1 cellular context compared by ENCODE assay signal in the genomic region with DNA sequence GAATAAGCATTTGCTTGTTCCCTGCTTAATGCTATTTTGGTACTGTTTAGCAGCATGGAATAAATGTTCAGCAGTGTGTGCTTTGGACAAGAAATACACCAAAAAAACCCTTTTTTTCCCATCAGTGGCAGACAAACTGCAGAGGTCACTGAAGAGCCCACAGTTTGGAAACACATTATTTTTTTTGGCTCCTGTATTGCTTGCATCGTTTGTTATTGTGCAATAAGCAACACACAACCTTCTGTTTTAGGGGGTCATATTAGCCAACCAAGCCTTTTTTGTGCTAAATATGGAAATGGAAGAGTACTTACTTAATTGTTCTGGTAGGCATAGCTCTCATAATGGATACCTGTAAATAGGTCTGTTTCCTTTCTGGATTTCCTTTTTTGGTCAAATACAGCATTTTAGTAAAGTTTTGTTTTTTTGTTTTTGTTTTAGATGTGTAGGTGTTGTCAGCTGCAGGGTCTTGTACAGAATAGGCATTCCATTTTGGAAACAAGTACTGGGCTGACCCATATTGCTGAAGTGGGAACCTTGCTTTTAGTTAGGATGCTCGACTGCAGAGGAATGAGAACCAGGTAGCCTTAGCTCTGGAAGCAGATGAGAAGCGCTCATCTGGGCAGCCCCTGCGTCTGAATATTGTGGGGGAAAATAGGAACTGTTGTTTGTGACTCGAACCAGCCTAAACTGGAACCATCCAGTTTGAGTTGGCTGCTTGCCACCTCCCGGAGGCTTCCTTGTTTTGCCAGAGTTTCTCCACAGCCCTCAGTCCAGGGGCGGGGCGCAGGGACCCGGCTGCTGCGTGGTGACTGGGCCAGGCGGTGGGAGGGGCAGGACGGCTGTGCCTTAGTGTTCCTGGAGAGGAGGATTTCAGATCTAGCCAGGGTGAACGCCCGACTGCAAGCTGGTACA.
A peak's percentile ranks its signal among the peaks of the same experiment; 100 is the strongest.
TF ChIP-seq lines count a peak whose summit lies in the region.

No MANE protein-coding gene starts in this region.

TF ChIP-seq in HepG2, 621 proteins besides CTCF, POLR2A, EP300 and RAD21 (continued from another document and continues in another):
- TF ChIP-seq, protein P1, sequence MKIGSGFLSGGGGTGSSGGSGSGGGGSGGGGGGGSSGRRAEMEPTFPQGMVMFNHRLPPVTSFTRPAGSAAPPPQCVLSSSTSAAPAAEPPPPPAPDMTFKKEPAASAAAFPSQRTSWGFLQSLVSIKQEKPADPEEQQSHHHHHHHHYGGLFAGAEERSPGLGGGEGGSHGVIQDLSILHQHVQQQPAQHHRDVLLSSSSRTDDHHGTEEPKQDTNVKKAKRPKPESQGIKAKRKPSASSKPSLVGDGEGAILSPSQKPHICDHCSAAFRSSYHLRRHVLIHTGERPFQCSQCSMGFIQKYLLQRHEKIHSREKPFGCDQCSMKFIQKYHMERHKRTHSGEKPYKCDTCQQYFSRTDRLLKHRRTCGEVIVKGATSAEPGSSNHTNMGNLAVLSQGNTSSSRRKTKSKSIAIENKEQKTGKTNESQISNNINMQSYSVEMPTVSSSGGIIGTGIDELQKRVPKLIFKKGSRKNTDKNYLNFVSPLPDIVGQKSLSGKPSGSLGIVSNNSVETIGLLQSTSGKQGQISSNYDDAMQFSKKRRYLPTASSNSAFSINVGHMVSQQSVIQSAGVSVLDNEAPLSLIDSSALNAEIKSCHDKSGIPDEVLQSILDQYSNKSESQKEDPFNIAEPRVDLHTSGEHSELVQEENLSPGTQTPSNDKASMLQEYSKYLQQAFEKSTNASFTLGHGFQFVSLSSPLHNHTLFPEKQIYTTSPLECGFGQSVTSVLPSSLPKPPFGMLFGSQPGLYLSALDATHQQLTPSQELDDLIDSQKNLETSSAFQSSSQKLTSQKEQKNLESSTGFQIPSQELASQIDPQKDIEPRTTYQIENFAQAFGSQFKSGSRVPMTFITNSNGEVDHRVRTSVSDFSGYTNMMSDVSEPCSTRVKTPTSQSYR (CRISPR knock-in tag; IDR thresholded peaks at IDR 0.05; ENCODE audit: borderline replicate concordance) = peak; percentile 10; the same call in 1 of the 2 replicates
- TF ChIP-seq KAT7 (CRISPR knock-in tag; IDR thresholded peaks at IDR 0.05; ENCODE audit: borderline replicate concordance) (peak; percentile 75; the same call in 1 of the 2 replicates), XRCC5 (optimal IDR thresholded peaks at IDR 0.05; ENCODE audit: low read length) (peak; percentile 73), HCFC1 (IDR thresholded peaks at IDR 0.05; ENCODE audit: low read depth, low read length) (no peak), HOXA3 (CRISPR knock-in tag; IDR thresholded peaks at IDR 0.05) (peak; percentile 41; the same call in 1 of the 2 replicates), POGZ (CRISPR knock-in tag; IDR thresholded peaks at IDR 0.05) (peak; percentile 25; the same call in 1 of the 2 replicates), ZNF629 (CRISPR knock-in tag; conservative IDR thresholded peaks at IDR 0.05) (no peak), KMT2B (CRISPR knock-in tag; IDR thresholded peaks at IDR 0.05) (peak; percentile 58; the same call in 1 of the 2 replicates), SPEN (CRISPR knock-in tag; IDR thresholded peaks at IDR 0.05; ENCODE audit: low read depth) (peak; percentile 64; the same call in 1 of the 2 replicates), MEF2D (CRISPR knock-in tag; IDR thresholded peaks at IDR 0.05) (0 out of 2 replicates have a peak, but pooled peaks have one; percentile 10), ZNF747 (CRISPR knock-in tag; IDR thresholded peaks at IDR 0.05; ENCODE audit: borderline replicate concordance) (no peak), BHLHE40 (IDR thresholded peaks at IDR 0.05; ENCODE audit: low read length) (no peak), RARA (CRISPR knock-in tag; IDR thresholded peaks at IDR 0.05) (0 out of 2 replicates have a peak, but pooled peaks have one; percentile 26), ZNF607 (CRISPR knock-in tag; IDR thresholded peaks at IDR 0.05; ENCODE audit: borderline replicate concordance) (no peak), ZNF577 (CRISPR knock-in tag; IDR thresholded peaks at IDR 0.05; ENCODE audit: borderline replicate concordance, low read depth) (no peak), ZSCAN20 (CRISPR knock-in tag; IDR thresholded peaks at IDR 0.05; ENCODE audit: borderline replicate concordance) (0 out of 2 replicates have a peak, but pooled peaks have one; percentile 59), ZNF263 (CRISPR knock-in tag; IDR thresholded peaks at IDR 0.05) (no peak), YEATS2 (CRISPR knock-in tag; IDR thresholded peaks at IDR 0.05; ENCODE audit: borderline replicate concordance) (0 out of 2 replicates have a peak, but pooled peaks have one; percentile 19), TGIF2 (CRISPR knock-in tag; IDR thresholded peaks at IDR 0.05) (no peak), KDM5B (CRISPR knock-in tag; IDR thresholded peaks at IDR 0.05; ENCODE audit: borderline replicate concordance) (0 out of 2 replicates have a peak, but pooled peaks have one; percentile 33), KDM3A (CRISPR knock-in tag; IDR thresholded peaks at IDR 0.05; ENCODE audit: low read depth) (no peak), ARNT2 (CRISPR knock-in tag; IDR thresholded peaks at IDR 0.05; ENCODE audit: low read depth) (0 out of 2 replicates have a peak, but pooled peaks have one; percentile 50), ZNF431 (CRISPR knock-in tag; IDR thresholded peaks at IDR 0.05; ENCODE audit: borderline replicate concordance, low read depth) (no peak), NFKB2 (CRISPR knock-in tag; IDR thresholded peaks at IDR 0.05; ENCODE audit: borderline replicate concordance) (peak; percentile 31; the same call in 1 of the 2 replicates), LCORL (IDR thresholded peaks at IDR 0.05) (peak; percentile 7; the same call in 1 of the 2 replicates), LCORL (CRISPR knock-in tag; IDR thresholded peaks at IDR 0.05) (peak; percentile 72; the same call in 1 of the 2 replicates), ZNF468 (CRISPR knock-in tag; IDR thresholded peaks at IDR 0.05) (no peak), ZMYM4 (CRISPR knock-in tag; IDR thresholded peaks at IDR 0.05) (peak; percentile 52; the same call in 1 of the 2 replicates), PHF8 (CRISPR knock-in tag; IDR thresholded peaks at IDR 0.05) (0 out of 2 replicates have a peak, but pooled peaks have one; percentile 30), ZNF33A (CRISPR knock-in tag; IDR thresholded peaks at IDR 0.05; ENCODE audit: borderline replicate concordance) (no peak), ZNF775 (CRISPR knock-in tag; IDR thresholded peaks at IDR 0.05; ENCODE audit: borderline replicate concordance) (no peak), BRCA1 (CRISPR knock-in tag; IDR thresholded peaks at IDR 0.05) (0 out of 2 replicates have a peak, but pooled peaks have one; percentile 66), PAX8 (CRISPR knock-in tag; IDR thresholded peaks at IDR 0.05; ENCODE audit: borderline replicate concordance) (no peak), REPIN1 (CRISPR knock-in tag; IDR thresholded peaks at IDR 0.05; ENCODE audit: borderline replicate concordance, low read depth) (peak; percentile 48; the same call in 1 of the 2 replicates)
- TF ChIP-seq, protein P2, sequence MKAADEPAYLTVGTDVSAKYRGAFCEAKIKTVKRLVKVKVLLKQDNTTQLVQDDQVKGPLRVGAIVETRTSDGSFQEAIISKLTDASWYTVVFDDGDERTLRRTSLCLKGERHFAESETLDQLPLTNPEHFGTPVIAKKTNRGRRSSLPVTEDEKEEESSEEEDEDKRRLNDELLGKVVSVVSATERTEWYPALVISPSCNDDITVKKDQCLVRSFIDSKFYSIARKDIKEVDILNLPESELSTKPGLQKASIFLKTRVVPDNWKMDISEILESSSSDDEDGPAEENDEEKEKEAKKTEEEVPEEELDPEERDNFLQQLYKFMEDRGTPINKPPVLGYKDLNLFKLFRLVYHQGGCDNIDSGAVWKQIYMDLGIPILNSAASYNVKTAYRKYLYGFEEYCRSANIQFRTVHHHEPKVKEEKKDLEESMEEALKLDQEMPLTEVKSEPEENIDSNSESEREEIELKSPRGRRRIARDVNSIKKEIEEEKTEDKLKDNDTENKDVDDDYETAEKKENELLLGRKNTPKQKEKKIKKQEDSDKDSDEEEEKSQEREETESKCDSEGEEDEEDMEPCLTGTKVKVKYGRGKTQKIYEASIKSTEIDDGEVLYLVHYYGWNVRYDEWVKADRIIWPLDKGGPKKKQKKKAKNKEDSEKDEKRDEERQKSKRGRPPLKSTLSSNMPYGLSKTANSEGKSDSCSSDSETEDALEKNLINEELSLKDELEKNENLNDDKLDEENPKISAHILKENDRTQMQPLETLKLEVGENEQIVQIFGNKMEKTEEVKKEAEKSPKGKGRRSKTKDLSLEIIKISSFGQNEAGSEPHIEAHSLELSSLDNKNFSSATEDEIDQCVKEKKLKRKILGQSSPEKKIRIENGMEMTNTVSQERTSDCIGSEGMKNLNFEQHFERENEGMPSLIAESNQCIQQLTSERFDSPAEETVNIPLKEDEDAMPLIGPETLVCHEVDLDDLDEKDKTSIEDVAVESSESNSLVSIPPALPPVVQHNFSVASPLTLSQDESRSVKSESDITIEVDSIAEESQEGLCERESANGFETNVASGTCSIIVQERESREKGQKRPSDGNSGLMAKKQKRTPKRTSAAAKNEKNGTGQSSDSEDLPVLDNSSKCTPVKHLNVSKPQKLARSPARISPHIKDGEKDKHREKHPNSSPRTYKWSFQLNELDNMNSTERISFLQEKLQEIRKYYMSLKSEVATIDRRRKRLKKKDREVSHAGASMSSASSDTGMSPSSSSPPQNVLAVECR (CRISPR knock-in tag; IDR thresholded peaks at IDR 0.05; ENCODE audit: borderline replicate concordance) = peak; percentile 67; the same call in 1 of the 2 replicates
- TF ChIP-seq, protein P3, sequence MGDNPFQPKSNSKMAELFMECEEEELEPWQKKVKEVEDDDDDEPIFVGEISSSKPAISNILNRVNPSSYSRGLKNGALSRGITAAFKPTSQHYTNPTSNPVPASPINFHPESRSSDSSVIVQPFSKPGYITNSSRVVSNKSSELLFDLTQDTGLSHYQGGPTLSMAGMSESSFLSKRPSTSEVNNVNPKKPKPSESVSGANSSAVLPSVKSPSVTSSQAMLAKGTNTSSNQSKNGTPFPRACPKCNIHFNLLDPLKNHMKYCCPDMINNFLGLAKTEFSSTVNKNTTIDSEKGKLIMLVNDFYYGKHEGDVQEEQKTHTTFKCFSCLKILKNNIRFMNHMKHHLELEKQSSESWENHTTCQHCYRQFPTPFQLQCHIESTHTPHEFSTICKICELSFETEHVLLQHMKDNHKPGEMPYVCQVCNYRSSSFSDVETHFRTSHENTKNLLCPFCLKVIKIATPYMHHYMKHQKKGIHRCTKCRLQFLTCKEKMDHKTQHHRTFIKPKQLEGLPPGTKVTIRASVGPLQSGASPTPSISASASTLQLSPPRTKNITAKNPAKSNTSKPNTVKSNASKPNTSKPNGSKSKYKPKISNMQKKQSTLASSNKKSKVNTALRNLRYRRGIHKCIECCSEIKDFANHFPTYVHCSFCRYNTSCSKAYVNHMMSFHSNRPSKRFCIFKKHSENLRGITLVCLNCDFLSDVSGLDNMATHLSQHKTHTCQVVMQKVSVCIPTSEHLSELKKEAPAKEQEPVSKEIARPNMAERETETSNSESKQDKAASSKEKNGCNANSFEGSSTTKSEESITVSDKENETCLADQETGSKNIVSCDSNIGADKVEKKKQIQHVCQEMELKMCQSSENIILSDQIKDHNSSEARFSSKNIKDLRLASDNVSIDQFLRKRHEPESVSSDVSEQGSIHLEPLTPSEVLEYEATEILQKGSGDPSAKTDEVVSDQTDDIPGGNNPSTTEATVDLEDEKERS (CRISPR knock-in tag; IDR thresholded peaks at IDR 0.05) = 0 out of 2 replicates have a peak, but pooled peaks have one; percentile 50
- TF ChIP-seq, protein P4, sequence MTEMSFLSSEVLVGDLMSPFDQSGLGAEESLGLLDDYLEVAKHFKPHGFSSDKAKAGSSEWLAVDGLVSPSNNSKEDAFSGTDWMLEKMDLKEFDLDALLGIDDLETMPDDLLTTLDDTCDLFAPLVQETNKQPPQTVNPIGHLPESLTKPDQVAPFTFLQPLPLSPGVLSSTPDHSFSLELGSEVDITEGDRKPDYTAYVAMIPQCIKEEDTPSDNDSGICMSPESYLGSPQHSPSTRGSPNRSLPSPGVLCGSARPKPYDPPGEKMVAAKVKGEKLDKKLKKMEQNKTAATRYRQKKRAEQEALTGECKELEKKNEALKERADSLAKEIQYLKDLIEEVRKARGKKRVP (CRISPR knock-in tag; IDR thresholded peaks at IDR 0.05) = no peak
- TF ChIP-seq, protein P5, sequence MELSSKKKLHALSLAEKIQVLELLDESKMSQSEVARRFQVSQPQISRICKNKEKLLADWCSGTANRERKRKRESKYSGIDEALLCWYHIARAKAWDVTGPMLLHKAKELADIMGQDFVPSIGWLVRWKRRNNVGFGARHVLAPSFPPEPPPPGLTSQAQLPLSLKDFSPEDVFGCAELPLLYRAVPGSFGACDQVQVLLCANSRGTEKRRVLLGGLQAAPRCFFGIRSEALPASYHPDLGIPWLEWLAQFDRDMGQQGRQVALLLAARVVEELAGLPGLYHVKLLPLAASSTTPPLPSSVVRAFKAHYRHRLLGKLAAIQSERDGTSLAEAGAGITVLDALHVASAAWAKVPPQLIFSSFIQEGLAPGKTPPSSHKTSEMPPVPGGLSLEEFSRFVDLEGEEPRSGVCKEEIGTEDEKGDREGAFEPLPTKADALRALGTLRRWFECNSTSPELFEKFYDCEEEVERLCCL (CRISPR knock-in tag; IDR thresholded peaks at IDR 0.05; ENCODE audit: borderline replicate concordance) = no peak
- TF ChIP-seq, protein P6, sequence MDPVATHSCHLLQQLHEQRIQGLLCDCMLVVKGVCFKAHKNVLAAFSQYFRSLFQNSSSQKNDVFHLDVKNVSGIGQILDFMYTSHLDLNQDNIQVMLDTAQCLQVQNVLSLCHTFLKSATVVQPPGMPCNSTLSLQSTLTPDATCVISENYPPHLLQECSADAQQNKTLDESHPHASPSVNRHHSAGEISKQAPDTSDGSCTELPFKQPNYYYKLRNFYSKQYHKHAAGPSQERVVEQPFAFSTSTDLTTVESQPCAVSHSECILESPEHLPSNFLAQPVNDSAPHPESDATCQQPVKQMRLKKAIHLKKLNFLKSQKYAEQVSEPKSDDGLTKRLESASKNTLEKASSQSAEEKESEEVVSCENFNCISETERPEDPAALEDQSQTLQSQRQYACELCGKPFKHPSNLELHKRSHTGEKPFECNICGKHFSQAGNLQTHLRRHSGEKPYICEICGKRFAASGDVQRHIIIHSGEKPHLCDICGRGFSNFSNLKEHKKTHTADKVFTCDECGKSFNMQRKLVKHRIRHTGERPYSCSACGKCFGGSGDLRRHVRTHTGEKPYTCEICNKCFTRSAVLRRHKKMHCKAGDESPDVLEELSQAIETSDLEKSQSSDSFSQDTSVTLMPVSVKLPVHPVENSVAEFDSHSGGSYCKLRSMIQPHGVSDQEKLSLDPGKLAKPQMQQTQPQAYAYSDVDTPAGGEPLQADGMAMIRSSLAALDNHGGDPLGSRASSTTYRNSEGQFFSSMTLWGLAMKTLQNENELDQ (CRISPR knock-in tag; IDR thresholded peaks at IDR 0.05; ENCODE audit: borderline replicate concordance) = no peak
- TF ChIP-seq, protein P7, sequence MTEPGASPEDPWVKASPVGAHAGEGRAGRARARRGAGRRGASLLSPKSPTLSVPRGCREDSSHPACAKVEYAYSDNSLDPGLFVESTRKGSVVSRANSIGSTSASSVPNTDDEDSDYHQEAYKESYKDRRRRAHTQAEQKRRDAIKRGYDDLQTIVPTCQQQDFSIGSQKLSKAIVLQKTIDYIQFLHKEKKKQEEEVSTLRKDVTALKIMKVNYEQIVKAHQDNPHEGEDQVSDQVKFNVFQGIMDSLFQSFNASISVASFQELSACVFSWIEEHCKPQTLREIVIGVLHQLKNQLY (CRISPR knock-in tag; IDR thresholded peaks at IDR 0.05) = no peak
